In genomic region chr20:63776875-63777274, GRCh38 we compare ENCODE assay signal across 1 cellular context. TPM values are rescaled to one million over a fixed set of nuclear protein-coding genes. Genes with fewer than 3 reads are reported as not detected.
"Had no signal": no experiment of that assay in that cellular context is flagged by ENCODE, and none has a peak within 500 bp of the region (broad histone marks: within the 10 kb centered on the region; RNA-seq: fewer than 3 reads in every experiment).

No MANE protein-coding gene starts in this region.

RNA-seq across cellular contexts. Expression of gene ZBTB46, which starts 54.2 kb away (rescaled TPM):
- total RNA-seq: naive thymus-derived CD8-positive, alpha-beta T cell had no signal
